In the genomic region with DNA sequence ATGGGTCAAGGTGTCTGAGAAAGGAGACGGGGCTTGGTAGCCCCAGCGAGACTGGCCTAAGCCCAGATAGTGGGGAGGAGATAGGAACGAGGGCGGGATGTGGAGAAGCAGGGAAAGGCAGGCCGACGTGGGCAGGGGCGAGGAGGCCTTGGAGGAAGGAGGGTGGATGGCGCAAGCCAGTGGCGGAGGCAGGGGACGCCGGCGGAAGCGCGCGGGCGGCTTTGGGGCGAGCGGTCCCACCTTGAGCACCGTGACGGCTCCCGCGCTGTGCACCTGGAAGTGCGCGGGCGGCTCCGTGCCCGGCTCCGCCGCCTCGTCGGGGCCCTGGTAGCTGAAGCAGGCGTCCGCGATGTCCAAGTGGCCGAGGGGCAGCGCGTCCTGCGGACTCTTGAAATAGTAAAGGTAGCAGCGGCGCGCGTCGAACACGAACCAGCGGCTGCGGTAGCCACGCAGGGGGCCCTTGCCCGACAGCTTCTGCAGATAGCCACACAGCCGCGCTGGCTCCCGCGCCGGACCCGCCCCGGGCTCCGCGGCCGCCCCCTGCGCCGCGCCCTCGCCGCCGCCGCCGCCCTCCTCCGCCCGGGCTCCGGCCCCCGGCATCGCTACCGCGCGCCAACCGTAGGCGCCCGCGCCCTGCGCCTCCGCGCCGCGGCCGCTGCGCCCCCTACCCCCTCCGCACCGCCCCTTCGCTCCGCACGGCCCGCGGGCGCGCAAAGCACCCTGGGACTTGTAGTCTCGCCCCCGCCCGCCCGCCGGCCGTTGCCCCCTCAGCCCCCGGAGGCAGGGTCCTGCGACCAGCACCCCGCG, we compare ENCODE assay signal across 1 cellular context.
A peak's percentile ranks its signal among the peaks of the same experiment; 100 is the strongest.
TF ChIP-seq lines count a peak whose summit lies in the region.

Gene TBC1D2B, minus strand, starts transcription at position 659 of the 807 bp plus-strand sequence. Its CDS starts 59 bp downstream, at position 600.

TF ChIP-seq in HepG2, 621 proteins besides CTCF, POLR2A, EP300 and RAD21 (continued from another document and continues in another):
- TF ChIP-seq PRDM15 (CRISPR knock-in tag; IDR thresholded peaks at IDR 0.05): peak; percentile 48; the same call in 1 of the 2 replicates
- no peak for TF ChIP-seq ZNF552 (CRISPR knock-in tag; IDR thresholded peaks at IDR 0.05; ENCODE audit: borderline replicate concordance)
- TF ChIP-seq, protein P1, sequence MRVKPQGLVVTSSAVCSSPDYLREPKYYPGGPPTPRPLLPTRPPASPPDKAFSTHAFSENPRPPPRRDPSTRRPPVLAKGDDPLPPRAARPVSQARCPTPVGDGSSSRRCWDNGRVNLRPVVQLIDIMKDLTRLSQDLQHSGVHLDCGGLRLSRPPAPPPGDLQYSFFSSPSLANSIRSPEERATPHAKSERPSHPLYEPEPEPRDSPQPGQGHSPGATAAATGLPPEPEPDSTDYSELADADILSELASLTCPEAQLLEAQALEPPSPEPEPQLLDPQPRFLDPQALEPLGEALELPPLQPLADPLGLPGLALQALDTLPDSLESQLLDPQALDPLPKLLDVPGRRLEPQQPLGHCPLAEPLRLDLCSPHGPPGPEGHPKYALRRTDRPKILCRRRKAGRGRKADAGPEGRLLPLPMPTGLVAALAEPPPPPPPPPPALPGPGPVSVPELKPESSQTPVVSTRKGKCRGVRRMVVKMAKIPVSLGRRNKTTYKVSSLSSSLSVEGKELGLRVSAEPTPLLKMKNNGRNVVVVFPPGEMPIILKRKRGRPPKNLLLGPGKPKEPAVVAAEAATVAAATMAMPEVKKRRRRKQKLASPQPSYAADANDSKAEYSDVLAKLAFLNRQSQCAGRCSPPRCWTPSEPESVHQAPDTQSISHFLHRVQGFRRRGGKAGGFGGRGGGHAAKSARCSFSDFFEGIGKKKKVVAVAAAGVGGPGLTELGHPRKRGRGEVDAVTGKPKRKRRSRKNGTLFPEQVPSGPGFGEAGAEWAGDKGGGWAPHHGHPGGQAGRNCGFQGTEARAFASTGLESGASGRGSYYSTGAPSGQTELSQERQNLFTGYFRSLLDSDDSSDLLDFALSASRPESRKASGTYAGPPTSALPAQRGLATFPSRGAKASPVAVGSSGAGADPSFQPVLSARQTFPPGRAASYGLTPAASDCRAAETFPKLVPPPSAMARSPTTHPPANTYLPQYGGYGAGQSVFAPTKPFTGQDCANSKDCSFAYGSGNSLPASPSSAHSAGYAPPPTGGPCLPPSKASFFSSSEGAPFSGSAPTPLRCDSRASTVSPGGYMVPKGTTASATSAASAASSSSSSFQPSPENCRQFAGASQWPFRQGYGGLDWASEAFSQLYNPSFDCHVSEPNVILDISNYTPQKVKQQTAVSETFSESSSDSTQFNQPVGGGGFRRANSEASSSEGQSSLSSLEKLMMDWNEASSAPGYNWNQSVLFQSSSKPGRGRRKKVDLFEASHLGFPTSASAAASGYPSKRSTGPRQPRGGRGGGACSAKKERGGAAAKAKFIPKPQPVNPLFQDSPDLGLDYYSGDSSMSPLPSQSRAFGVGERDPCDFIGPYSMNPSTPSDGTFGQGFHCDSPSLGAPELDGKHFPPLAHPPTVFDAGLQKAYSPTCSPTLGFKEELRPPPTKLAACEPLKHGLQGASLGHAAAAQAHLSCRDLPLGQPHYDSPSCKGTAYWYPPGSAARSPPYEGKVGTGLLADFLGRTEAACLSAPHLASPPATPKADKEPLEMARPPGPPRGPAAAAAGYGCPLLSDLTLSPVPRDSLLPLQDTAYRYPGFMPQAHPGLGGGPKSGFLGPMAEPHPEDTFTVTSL (CRISPR knock-in tag; IDR thresholded peaks at IDR 0.05; ENCODE audit: borderline replicate concordance): no peak
- no peak for TF ChIP-seq KDM5A (IDR thresholded peaks at IDR 0.05; ENCODE audit: borderline replicate concordance, low read length)
- 0 out of 2 replicates have a peak, but pooled peaks have one; percentile 28 for TF ChIP-seq ZBTB7B (CRISPR knock-in tag; IDR thresholded peaks at IDR 0.05)
- TF ChIP-seq ZNF7 (CRISPR knock-in tag; IDR thresholded peaks at IDR 0.05): no peak
- TF ChIP-seq ZNF652 (CRISPR knock-in tag; IDR thresholded peaks at IDR 0.05; ENCODE audit: borderline replicate concordance, low read depth): no peak
- no peak for TF ChIP-seq ADNP (CRISPR knock-in tag; IDR thresholded peaks at IDR 0.05)
- TF ChIP-seq ZNF30 (CRISPR knock-in tag; IDR thresholded peaks at IDR 0.05): no peak
- peak; percentile 48; the same call in 1 of the 2 replicates for TF ChIP-seq SALL1 (CRISPR knock-in tag; IDR thresholded peaks at IDR 0.05)
- TF ChIP-seq, protein P2, sequence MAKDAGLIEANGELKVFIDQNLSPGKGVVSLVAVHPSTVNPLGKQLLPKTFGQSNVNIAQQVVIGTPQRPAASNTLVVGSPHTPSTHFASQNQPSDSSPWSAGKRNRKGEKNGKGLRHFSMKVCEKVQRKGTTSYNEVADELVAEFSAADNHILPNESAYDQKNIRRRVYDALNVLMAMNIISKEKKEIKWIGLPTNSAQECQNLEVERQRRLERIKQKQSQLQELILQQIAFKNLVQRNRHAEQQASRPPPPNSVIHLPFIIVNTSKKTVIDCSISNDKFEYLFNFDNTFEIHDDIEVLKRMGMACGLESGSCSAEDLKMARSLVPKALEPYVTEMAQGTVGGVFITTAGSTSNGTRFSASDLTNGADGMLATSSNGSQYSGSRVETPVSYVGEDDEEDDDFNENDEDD (CRISPR knock-in tag; IDR thresholded peaks at IDR 0.05; ENCODE audit: borderline replicate concordance): peak; percentile 62; the same call in 1 of the 2 replicates
- TF ChIP-seq TSC22D2 (CRISPR knock-in tag; IDR thresholded peaks at IDR 0.05; ENCODE audit: borderline replicate concordance): no peak
- TF ChIP-seq ZNF550 (CRISPR knock-in tag; IDR thresholded peaks at IDR 0.05; ENCODE audit: borderline replicate concordance): no peak
- TF ChIP-seq AGO2 (optimal IDR thresholded peaks at IDR 0.05; ENCODE audit: low read depth, low read length): no peak
- TF ChIP-seq ZFP1 (CRISPR knock-in tag; IDR thresholded peaks at IDR 0.05): no peak
- TF ChIP-seq, protein P3, sequence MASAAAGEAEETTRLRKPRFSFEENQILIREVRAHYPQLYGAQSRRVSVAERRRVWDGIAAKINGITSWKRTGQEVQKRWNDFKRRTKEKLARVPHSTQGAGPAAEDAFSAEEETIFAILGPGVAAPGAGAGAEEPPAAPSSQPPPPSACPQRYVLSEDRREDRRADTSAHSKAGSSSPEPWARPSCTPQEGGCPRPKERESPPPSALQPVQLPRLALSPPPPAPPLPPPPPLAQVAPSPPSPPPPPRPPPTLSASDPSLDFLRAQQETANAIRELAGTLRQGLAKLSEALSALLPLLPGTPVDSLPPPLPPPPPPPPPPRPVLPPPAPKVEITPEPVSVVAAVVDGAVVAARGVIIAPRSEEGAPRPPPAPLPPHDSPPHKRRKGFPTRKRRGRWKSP (CRISPR knock-in tag; IDR thresholded peaks at IDR 0.05): 0 out of 2 replicates have a peak, but pooled peaks have one; percentile 50
- no peak for TF ChIP-seq ZNF251 (CRISPR knock-in tag; IDR thresholded peaks at IDR 0.05)
- TF ChIP-seq NFKBIZ (CRISPR knock-in tag; IDR thresholded peaks at IDR 0.05): no peak
- TF ChIP-seq, protein P4, sequence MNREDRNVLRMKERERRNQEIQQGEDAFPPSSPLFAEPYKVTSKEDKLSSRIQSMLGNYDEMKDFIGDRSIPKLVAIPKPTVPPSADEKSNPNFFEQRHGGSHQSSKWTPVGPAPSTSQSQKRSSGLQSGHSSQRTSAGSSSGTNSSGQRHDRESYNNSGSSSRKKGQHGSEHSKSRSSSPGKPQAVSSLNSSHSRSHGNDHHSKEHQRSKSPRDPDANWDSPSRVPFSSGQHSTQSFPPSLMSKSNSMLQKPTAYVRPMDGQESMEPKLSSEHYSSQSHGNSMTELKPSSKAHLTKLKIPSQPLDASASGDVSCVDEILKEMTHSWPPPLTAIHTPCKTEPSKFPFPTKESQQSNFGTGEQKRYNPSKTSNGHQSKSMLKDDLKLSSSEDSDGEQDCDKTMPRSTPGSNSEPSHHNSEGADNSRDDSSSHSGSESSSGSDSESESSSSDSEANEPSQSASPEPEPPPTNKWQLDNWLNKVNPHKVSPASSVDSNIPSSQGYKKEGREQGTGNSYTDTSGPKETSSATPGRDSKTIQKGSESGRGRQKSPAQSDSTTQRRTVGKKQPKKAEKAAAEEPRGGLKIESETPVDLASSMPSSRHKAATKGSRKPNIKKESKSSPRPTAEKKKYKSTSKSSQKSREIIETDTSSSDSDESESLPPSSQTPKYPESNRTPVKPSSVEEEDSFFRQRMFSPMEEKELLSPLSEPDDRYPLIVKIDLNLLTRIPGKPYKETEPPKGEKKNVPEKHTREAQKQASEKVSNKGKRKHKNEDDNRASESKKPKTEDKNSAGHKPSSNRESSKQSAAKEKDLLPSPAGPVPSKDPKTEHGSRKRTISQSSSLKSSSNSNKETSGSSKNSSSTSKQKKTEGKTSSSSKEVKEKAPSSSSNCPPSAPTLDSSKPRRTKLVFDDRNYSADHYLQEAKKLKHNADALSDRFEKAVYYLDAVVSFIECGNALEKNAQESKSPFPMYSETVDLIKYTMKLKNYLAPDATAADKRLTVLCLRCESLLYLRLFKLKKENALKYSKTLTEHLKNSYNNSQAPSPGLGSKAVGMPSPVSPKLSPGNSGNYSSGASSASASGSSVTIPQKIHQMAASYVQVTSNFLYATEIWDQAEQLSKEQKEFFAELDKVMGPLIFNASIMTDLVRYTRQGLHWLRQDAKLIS (CRISPR knock-in tag; IDR thresholded peaks at IDR 0.05): no peak
- TF ChIP-seq SMC3 (IDR thresholded peaks at IDR 0.05; ENCODE audit: low read length): no peak
- TF ChIP-seq, protein P5, sequence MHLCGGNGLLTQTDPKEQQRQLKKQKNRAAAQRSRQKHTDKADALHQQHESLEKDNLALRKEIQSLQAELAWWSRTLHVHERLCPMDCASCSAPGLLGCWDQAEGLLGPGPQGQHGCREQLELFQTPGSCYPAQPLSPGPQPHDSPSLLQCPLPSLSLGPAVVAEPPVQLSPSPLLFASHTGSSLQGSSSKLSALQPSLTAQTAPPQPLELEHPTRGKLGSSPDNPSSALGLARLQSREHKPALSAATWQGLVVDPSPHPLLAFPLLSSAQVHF (CRISPR knock-in tag; IDR thresholded peaks at IDR 0.05): no peak
- no peak for TF ChIP-seq NFE2L2 (IDR thresholded peaks at IDR 0.05; ENCODE audit: low read length)
- no peak for TF ChIP-seq ZBTB8A (CRISPR knock-in tag; IDR thresholded peaks at IDR 0.05; ENCODE audit: borderline replicate concordance, low read depth)
- no peak for TF ChIP-seq RCOR2 (CRISPR knock-in tag; IDR thresholded peaks at IDR 0.05)
- TF ChIP-seq, protein P6, sequence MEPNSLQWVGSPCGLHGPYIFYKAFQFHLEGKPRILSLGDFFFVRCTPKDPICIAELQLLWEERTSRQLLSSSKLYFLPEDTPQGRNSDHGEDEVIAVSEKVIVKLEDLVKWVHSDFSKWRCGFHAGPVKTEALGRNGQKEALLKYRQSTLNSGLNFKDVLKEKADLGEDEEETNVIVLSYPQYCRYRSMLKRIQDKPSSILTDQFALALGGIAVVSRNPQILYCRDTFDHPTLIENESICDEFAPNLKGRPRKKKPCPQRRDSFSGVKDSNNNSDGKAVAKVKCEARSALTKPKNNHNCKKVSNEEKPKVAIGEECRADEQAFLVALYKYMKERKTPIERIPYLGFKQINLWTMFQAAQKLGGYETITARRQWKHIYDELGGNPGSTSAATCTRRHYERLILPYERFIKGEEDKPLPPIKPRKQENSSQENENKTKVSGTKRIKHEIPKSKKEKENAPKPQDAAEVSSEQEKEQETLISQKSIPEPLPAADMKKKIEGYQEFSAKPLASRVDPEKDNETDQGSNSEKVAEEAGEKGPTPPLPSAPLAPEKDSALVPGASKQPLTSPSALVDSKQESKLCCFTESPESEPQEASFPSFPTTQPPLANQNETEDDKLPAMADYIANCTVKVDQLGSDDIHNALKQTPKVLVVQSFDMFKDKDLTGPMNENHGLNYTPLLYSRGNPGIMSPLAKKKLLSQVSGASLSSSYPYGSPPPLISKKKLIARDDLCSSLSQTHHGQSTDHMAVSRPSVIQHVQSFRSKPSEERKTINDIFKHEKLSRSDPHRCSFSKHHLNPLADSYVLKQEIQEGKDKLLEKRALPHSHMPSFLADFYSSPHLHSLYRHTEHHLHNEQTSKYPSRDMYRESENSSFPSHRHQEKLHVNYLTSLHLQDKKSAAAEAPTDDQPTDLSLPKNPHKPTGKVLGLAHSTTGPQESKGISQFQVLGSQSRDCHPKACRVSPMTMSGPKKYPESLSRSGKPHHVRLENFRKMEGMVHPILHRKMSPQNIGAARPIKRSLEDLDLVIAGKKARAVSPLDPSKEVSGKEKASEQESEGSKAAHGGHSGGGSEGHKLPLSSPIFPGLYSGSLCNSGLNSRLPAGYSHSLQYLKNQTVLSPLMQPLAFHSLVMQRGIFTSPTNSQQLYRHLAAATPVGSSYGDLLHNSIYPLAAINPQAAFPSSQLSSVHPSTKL (CRISPR knock-in tag; IDR thresholded peaks at IDR 0.05): no peak
